Comparison of ENCODE assay signal across 11 cellular contexts in the genomic region with DNA sequence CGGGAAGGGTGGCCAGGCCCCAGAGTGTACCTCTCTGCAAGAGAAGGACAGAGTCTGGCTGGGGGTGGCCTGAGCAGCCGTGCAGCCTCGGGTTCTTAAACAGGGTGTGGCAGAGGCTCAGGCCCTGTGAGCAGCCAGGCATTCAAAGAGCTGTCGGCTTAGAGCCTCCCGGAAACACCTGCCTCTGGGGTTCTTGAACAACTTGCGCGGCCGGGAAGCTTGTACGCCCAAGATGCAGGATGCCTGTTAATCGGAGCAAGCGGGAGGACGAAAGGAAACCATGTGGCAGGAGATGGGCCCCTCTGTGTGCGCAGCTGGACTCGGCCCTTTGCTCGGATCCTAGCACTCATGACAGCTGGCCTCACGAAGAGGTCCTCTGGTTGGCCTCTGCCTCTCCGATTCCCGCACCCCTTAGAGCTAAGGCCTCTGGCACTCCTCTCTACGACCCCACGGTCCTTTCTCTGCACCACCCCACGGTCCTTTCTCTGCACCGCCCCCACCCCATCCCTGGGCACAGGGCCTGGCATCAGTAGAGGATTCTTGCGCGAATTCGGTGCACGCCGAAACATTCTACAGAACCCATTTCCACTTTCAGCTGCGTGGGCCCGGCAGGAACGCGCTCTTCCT. TPM values are rescaled to one million over a fixed set of nuclear protein-coding genes. Genes with fewer than 3 reads are reported as not detected.
DNase-seq lines count a peak whose midpoint lies in the region; ATAC-seq, FAIRE-seq and TF ChIP-seq lines count a peak whose summit lies in the region.
"Had no signal": no experiment of that assay in that cellular context is flagged by ENCODE, and none has a peak within 500 bp of the region (broad histone marks: within the 10 kb centered on the region; RNA-seq: fewer than 3 reads in every experiment).

No MANE protein-coding gene starts in this region.

- no peak overlapping the region for H3K27ac ChIP-seq in A549
- H3K27ac ChIP-seq: HL-60, right lobe of liver had no signal

- CTCF ChIA-PET in A549 (lab: Yijun Ruan, JAX), result interaction anchor here (0.6 to 6.5 kb wide), 28 partner anchors 10 to 873 kb away, joined by 3 to 68 read pairs (median 4); no protein-coding TSS in a partner anchor

- no peak overlapping the region for H3K4me3 ChIP-seq in A549
- H3K4me3 ChIP-seq: right lobe of liver had no signal

- WGBS in A549 (ENCODE audit: missing lambda C conversion rate), result 39% methylated on average over 20 of the region's 31 CpGs

- peaks cover 11% of the 10 kb centered on the region; the same call in 2 of the 3 replicates for H3K9me3 ChIP-seq in A549
- H3K9me3 ChIP-seq: right lobe of liver had no signal

- TF ChIP-seq POLR2A in A549 (IDR thresholded peaks at IDR 0.05; ENCODE audit: low read length), result no peak

- no peak for FAIRE-seq in A549 (lab: Jason Lieb, UNC)
- FAIRE-seq: frontal cortex had no signal

- peak overlapping the region; percentile 58 for H3K4me2 ChIP-seq in A549

- no peak for TF ChIP-seq EP300 in A549 (IDR thresholded peaks at IDR 0.05)

- ATAC-seq in A549 (peak in 1 of 2 experiments; percentile 63; a peak in 3 of 6 replicates), SK-N-SH treated with all-trans-retinoic acid at 6 μM for 48 hours (peak; percentile 4; the same call in 2 of the 3 replicates)

- TF ChIP-seq CTCF in A549 (IDR thresholded peaks at IDR 0.05) (no peak), GM13976 (IDR thresholded peaks at IDR 0.05; ENCODE audit: borderline replicate concordance, control extremely low read depth, extremely low read depth, insufficient read depth, missing control alignments) (no peak)

- H3K4me1 ChIP-seq in A549, result no peaks in the 10 kb centered on the region
- H3K4me1 ChIP-seq: right lobe of liver had no signal

- TF ChIP-seq RAD21 in A549 (conservative IDR thresholded peaks at IDR 0.05 in 1 of 2, IDR thresholded peaks at IDR 0.05 in 1 of 2), result no peak

- in situ Hi-C loops in GM13976 (cut with MboI; ENCODE audit: low sequenced_read_pairs, unreplicated experiment), result loop anchor here (25.0 kb wide), 1 partner anchor 758 kb away; no protein-coding TSS in a partner anchor

- no peak for DNase-seq in A549 (ENCODE audit: low read depth in 1 of 2, low spot score in 1 of 2)
- peak; percentile 47 for DNase-seq in GM13976 (ENCODE audit: low spot score)
- peak; percentile 45 for DNase-seq in islet precursor cell
- no peak for DNase-seq in HPDE6-E6E7 (ENCODE audit: extremely low spot score)
- no peak for DNase-seq in NCI-H774 (lab: John Stamatoyannopoulos, UW)
- DNase-seq in GM19238 (ENCODE audit: insufficient read length, low spot score), result no peak
- no peak for DNase-seq in SIG-M5 (lab: John Stamatoyannopoulos, UW)

- POLR2A ChIA-PET in A549 (lab: Yijun Ruan, JAX), result no interaction called here

TF ChIP-seq in A549, 52 proteins besides CTCF, POLR2A, EP300 and RAD21 (continues in another document):
- no peak for TF ChIP-seq REST (IDR thresholded peaks at IDR 0.05)
- no peak for TF ChIP-seq EHMT2 (IDR thresholded peaks at IDR 0.05; ENCODE audit: low read depth)
- no peak for TF ChIP-seq RNF2 (IDR thresholded peaks at IDR 0.05; ENCODE audit: borderline replicate concordance, low read depth)
- no peak for TF ChIP-seq MYC (IDR thresholded peaks at IDR 0.05; ENCODE audit: borderline replicate concordance, low read length)
- TF ChIP-seq ZC3H11A (IDR thresholded peaks at IDR 0.05), result no peak
- TF ChIP-seq ESRRA (IDR thresholded peaks at IDR 0.05; ENCODE audit: borderline replicate concordance, low read length), result no peak
- TF ChIP-seq, protein P1, sequence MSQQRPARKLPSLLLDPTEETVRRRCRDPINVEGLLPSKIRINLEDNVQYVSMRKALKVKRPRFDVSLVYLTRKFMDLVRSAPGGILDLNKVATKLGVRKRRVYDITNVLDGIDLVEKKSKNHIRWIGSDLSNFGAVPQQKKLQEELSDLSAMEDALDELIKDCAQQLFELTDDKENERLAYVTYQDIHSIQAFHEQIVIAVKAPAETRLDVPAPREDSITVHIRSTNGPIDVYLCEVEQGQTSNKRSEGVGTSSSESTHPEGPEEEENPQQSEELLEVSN (IDR thresholded peaks at IDR 0.05; ENCODE audit: borderline replicate concordance, low read depth), result no peak
- no peak for TF ChIP-seq ZSCAN20 (CRISPR knock-in tag; IDR thresholded peaks at IDR 0.05)

TF ChIP-seq in SK-N-SH treated with all-trans-retinoic acid at 6 μM for 48 hours, 23 proteins besides CTCF, POLR2A, EP300 and RAD21:
- TF ChIP-seq, protein P2, sequence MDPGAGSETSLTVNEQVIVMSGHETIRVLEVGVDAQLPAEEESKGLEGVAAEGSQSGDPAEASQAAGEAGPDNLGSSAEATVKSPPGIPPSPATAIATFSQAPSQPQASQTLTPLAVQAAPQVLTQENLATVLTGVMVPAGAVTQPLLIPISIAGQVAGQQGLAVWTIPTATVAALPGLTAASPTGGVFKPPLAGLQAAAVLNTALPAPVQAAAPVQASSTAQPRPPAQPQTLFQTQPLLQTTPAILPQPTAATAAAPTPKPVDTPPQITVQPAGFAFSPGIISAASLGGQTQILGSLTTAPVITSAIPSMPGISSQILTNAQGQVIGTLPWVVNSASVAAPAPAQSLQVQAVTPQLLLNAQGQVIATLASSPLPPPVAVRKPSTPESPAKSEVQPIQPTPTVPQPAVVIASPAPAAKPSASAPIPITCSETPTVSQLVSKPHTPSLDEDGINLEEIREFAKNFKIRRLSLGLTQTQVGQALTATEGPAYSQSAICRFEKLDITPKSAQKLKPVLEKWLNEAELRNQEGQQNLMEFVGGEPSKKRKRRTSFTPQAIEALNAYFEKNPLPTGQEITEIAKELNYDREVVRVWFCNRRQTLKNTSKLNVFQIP (CRISPR knock-in tag; IDR thresholded peaks at IDR 0.05; ENCODE audit: borderline replicate concordance, low read depth), result no peak
- no peak for TF ChIP-seq ESRRG (CRISPR knock-in tag; IDR thresholded peaks at IDR 0.05)

RNA-seq across cellular contexts. Expression of gene TXNRD3, which starts 23.9 kb away (rescaled TPM):
- polyA plus RNA-seq in A549 (2011; rRNA removed) (5.8 and 11.8 TPM in 2 replicates), A549 (2017; fragmentation: RNase III; extraction: RNeasy Plus Mini Kit Qiagen cat#74134 plus additional on column Dnase treatment) (4.4 to 5.2 TPM (median 4.6 TPM) in 3 replicates)
- 2.5 and 2.8 TPM in 2 replicates for polyA plus RNA-seq in A549 (2012; cell fraction: cytosol; rRNA removed)
- polyA plus RNA-seq in A549 (2012; cell fraction: nucleus; rRNA removed), result 2.5 and 7.2 TPM in 2 replicates
- 8.8 TPM in 2 replicates for polyA minus RNA-seq in A549 (2011; rRNA and poly(A)+ RNA removed)

RNA-seq across cellular contexts. Expression of gene CHCHD6, which starts 25.2 kb away (rescaled TPM):
- polyA plus RNA-seq in A549 (2011; rRNA removed) (13.7 and 15.0 TPM in 2 replicates), A549 (2017; fragmentation: RNase III; extraction: RNeasy Plus Mini Kit Qiagen cat#74134 plus additional on column Dnase treatment) (18.1 to 18.9 TPM (median 18.3 TPM) in 3 replicates)
- 26.8 and 29.2 TPM in 2 replicates for polyA plus RNA-seq in A549 (2012; cell fraction: cytosol; rRNA removed)
- polyA plus RNA-seq in A549 (2012; cell fraction: nucleus; rRNA removed), result 19.8 and 22.1 TPM in 2 replicates
- 5.8 and 6.6 TPM in 2 replicates for polyA minus RNA-seq in A549 (2011; rRNA and poly(A)+ RNA removed)

Comparison
In these comparisons a context has a peak if more than half of its experiments do, and no peak if none do; other contexts are left out.
1. DNase-seq: peak in GM13976 (single experiment) and islet precursor cell (single experiment); none in A549 (0 of 2), HPDE6-E6E7 (single experiment), NCI-H774 (single experiment), GM19238 (single experiment) and SIG-M5 (single experiment).